ENCODE assay signal across 26 cellular contexts in the genomic region with DNA sequence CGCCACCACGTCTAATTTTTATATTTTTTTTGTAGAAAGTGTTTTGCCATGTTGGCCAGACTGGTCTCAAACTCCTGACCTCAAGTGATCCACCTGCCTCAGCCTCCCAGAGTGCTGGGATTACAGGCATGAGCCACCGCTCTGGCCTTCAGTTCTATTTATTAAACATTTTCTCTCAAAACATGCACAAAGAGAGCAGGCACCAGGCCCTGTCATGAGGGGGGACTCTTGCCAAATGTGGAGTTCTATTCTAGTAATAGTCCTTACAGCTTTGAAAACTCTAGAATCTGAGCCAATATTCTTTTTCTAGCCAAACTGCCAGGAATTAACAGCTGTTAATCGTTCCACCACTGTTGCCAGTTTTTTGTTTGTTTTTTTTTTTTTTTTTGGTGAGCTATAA.
A peak's percentile ranks its signal among the peaks of the same experiment; 100 is the strongest.
DNase-seq lines count a peak whose midpoint lies in the region; ATAC-seq, FAIRE-seq and TF ChIP-seq lines count a peak whose summit lies in the region.
"Had no signal": no experiment of that assay in that cellular context is flagged by ENCODE, and none has a peak within 500 bp of the region (broad histone marks: within the 10 kb centered on the region; RNA-seq: fewer than 3 reads in every experiment).

No MANE protein-coding gene starts in this region.

- ATAC-seq in Right ventricle myocardium superior (ENCODE audit: poor library complexity) (peak; percentile 87), heart left ventricle (peak in 3 of 4 donors; percentile 60 to 80 (median 74)), pancreas (peak; percentile 95 to 97 (median 96))
- ATAC-seq: activated CD4-positive, CD25-positive, alpha-beta regulatory T cell treated with anti-CD3 and anti-CD28 coated beads, Interleukin-2, amount 50 U/mL, for 24 hours; activated CD8-positive, alpha-beta T cell treated with anti-CD3 and anti-CD28 coated beads for 36 hours; Panc1; stimulated activated naive CD8-positive, alpha-beta T cell treated with anti-CD3 and anti-CD28 coated beads, Interleukin-15, Interleukin-2, amounts not matched to agents 100 U/mL and 50 U/mL, for 24 hours had no signal

- intact Hi-C loops in Right ventricle myocardium superior (cut with DNase I) (no loop called here), cardiac septum (cut with DNase I) (no loop called here), heart left ventricle (cut with DNase I) (no loop called here), pancreas (cut with DNase I) (no loop called here)

- H3K27ac ChIP-seq in heart left ventricle (peak overlapping the region in 5 of 12 donors; percentile 9 to 52 (median 30)), pancreas (peak overlapping the region in 2 of 4 donors; percentile 24 to 59)
- H3K27ac ChIP-seq: dorsolateral prefrontal cortex, neural progenitor cell, transverse colon had no signal

- TF ChIP-seq CTCF in heart left ventricle (IDR thresholded peaks at IDR 0.05) (no peak), pancreas (IDR thresholded peaks at IDR 0.05) (no peak)

- H3K9me3 ChIP-seq in heart left ventricle (no peaks in the 10 kb centered on the region), pancreas (no peaks in the 10 kb centered on the region)
- H3K9me3 ChIP-seq: transverse colon had no signal

- DNase-seq in Right ventricle myocardium superior (peak; percentile 49), cardiac septum (ENCODE audit: low spot score) (no peak), heart left ventricle (peak in 4 of 5 donors; percentile 44 to 55 (median 50)), pancreas (peak in 4 of 6 donors; percentile 73 to 85 (median 81)), SW480 (ENCODE audit: low spot score) (no peak), activated gamma-delta T cell (lab: John Stamatoyannopoulos, UW) (no peak), cerebellum (ENCODE audit: low spot score) (no peak)
- DNase-seq in activated naive CD4-positive, alpha-beta T cell (lab: John Stamatoyannopoulos, UW): no peak
- DNase-seq: activated CD8-positive, alpha-beta T cell treated with anti-CD3 and anti-CD28 coated beads for 36 hours; AML-193; CD4-positive, alpha-beta memory T cell; central memory CD4-positive, alpha-beta T cell; DMS 273 treated with DMSO at 0.1 percent for 48 hours; GOT3; IMR-90; NCI-H187 treated with DMSO at 0.1 percent for 48 hours; NCI-H526; stimulated activated naive CD8-positive, alpha-beta T cell treated with anti-CD3 and anti-CD28 coated beads, Interleukin-15, Interleukin-2, amounts not matched to agents 100 U/mL and 50 U/mL, for 24 hours; transverse colon had no signal

- no peak for TF ChIP-seq POLR2A in heart left ventricle (IDR thresholded peaks at IDR 0.05)

- no peak for FAIRE-seq in pancreas (lab: Jason Lieb, UNC)
- FAIRE-seq: A204.1, TTC549 had no signal

- WGBS in heart left ventricle, 4 donors: 58 to 67% (median 64%) methylated on average over 4 of the region's 4 CpGs
- 30 to 32% methylated on average over 4 of the region's 4 CpGs for WGBS in pancreas, 2 donors

- H3K4me3 ChIP-seq in heart left ventricle (no peak overlapping the region), pancreas (no peak overlapping the region)
- H3K4me3 ChIP-seq: dorsolateral prefrontal cortex, lung, neural progenitor cell, transverse colon had no signal

- H3K36me3 ChIP-seq in heart left ventricle (no peaks in the 10 kb centered on the region), pancreas (no peaks in the 10 kb centered on the region)
- H3K36me3 ChIP-seq: neural progenitor cell, transverse colon had no signal

- H3K4me1 ChIP-seq in heart left ventricle (peaks cover 0 to 22% (median 13%) of the 10 kb centered on the region in 12 donors), pancreas (peaks cover 0 to 13% (median 7%) of the 10 kb centered on the region in 3 donors)

- H3K27me3 ChIP-seq in heart left ventricle (no peaks in the 10 kb centered on the region), pancreas (no peaks in the 10 kb centered on the region)
- H3K27me3 ChIP-seq: dorsolateral prefrontal cortex, neural progenitor cell, transverse colon had no signal

Comparison
In these comparisons a context has a peak if more than half of its experiments do, and no peak if none do; other contexts are left out.
1. DNase-seq: peak in Right ventricle myocardium superior (single experiment), heart left ventricle (4 of 5) and pancreas (4 of 6); none in cardiac septum (single experiment), SW480 (single experiment), activated gamma-delta T cell (single experiment), cerebellum (single experiment) and activated naive CD4-positive, alpha-beta T cell (0 of 4).
2. Peak in every context shown above with its lines, with median percentiles within 50 percentile points of each other: ATAC-seq.